In the genomic region with DNA sequence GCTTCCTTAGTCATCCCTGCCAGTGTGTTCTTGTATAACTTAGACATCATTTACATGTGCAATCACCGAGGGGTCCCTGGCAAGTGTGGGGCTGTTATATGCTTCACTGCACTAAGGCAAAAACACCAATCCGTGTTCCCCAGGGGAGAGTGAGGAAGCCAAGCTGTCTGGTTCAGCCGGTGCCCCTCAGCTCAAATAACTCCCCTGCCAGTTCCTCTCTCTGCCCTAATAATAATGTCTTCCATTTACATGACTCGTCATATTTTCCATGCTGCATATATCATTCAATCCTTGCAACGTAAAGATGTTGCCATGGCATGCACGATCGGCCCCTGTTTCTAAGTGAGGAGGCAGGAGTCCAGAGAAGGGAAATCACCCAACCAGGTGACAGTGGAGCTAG, we compare ENCODE assay signal across 21 cellular contexts. TPM values are rescaled to one million over a fixed set of nuclear protein-coding genes. Genes with fewer than 3 reads are reported as not detected.
DNase-seq lines count a peak whose midpoint lies in the region; ATAC-seq and TF ChIP-seq lines count a peak whose summit lies in the region.
"Had no signal": no experiment of that assay in that cellular context is flagged by ENCODE, and none has a peak within 500 bp of the region (broad histone marks: within the 10 kb centered on the region; RNA-seq: fewer than 3 reads in every experiment).

No MANE protein-coding gene starts in this region.

- DNase-seq in CD4-positive, CD25-positive, alpha-beta regulatory T cell = no peak
- peak; percentile 20 for DNase-seq in GM10248 (ENCODE audit: extremely low spot score)
- peak; percentile 71 to 83 for DNase-seq in NCI-H526 (lab: John Stamatoyannopoulos, UW)
- no peak for DNase-seq in naive B cell
- no peak for DNase-seq in WTC11 (ENCODE audit: low spot score)
- no peak for DNase-seq in AG20443 (ENCODE audit: low spot score)
- DNase-seq: activated CD4-positive, alpha-beta T cell treated with anti-CD3 and anti-CD28 coated beads for 1 hour; activated CD8-positive, alpha-beta memory T cell treated with anti-CD3 and anti-CD28 coated beads for 24 hours; activated naive CD4-positive, alpha-beta T cell treated with anti-CD3 and anti-CD28 coated beads, Interleukin-2, amount 10 ng/mL, durations not matched to agents 7 days and 5 days; activated T-cell treated with anti-CD3 and anti-CD28 coated beads, Interleukin-2, amount 50 U/mL, for 48 hours; AML-193; mesenchymal stem cell; retina; SIG-M5; spleen; stimulated activated CD4-positive, alpha-beta T cell treated with anti-CD3 and anti-CD28 coated beads, Interleukin-4, amount 100 ng/mL, for 1 hour; tibial artery had no signal

- no peak for ATAC-seq in CD4-positive, CD25-positive, alpha-beta regulatory T cell (ENCODE audit: low read depth in 2 of 2)
- ATAC-seq in naive B cell (ENCODE audit: low read depth in 2 of 2) (no peak), WTC11 (no peak), HG03108 (IDR thresholded peaks at IDR 0.05; ENCODE audit: unreplicated experiment) (no peak)

- no peak overlapping the region for H3K27ac ChIP-seq in CD4-positive, CD25-positive, alpha-beta regulatory T cell (ENCODE audit: insufficient read depth, low read length, poor library complexity, severe bottlenecking)
- H3K27ac ChIP-seq: spleen, tibial artery had no signal

- H3K4me3 ChIP-seq in CD4-positive, CD25-positive, alpha-beta regulatory T cell (ENCODE audit: low read depth, low read length) = no peak overlapping the region
- H3K4me3 ChIP-seq: spleen, tibial artery had no signal

- peaks cover 19% of the 10 kb centered on the region for H3K36me3 Mint-ChIP-seq in CD4-positive, CD25-positive, alpha-beta regulatory T cell
- H3K36me3 Mint-ChIP-seq in naive B cell (peaks cover 7 to 8% of the 10 kb centered on the region in 2 donors), WTC11 (peaks cover 11% of the 10 kb centered on the region)

- peak overlapping the region in 2 of 3 donors; percentile 36 to 56 for H3K27ac Mint-ChIP-seq in CD4-positive, CD25-positive, alpha-beta regulatory T cell
- H3K27ac Mint-ChIP-seq in naive B cell = peak overlapping the region in 4 of 6 donors; percentile 1 to 61 (median 32)
- no peak overlapping the region for H3K27ac Mint-ChIP-seq in WTC11
- H3K27ac Mint-ChIP-seq: activated naive CD4-positive, alpha-beta T cell treated with anti-CD3 and anti-CD28 coated beads, Interleukin-2, amount 10 ng/mL, durations not matched to agents 7 days and 5 days; stimulated activated naive CD8-positive, alpha-beta T cell treated with anti-CD3 and anti-CD28 coated beads, Interleukin-15, Interleukin-2, amounts not matched to agents 100 ng/mL and 50 ng/mL, for 24 hours had no signal

- no peaks in the 10 kb centered on the region for H3K27me3 Mint-ChIP-seq in CD4-positive, CD25-positive, alpha-beta regulatory T cell
- H3K27me3 Mint-ChIP-seq in naive B cell (no peaks in the 10 kb centered on the region), WTC11 (ENCODE audit: low read depth) (no peaks in the 10 kb centered on the region)
- H3K27me3 Mint-ChIP-seq: activated naive CD4-positive, alpha-beta T cell treated with anti-CD3 and anti-CD28 coated beads, Interleukin-2, amount 10 ng/mL, durations not matched to agents 7 days and 5 days; stimulated activated naive CD8-positive, alpha-beta T cell treated with anti-CD3 and anti-CD28 coated beads, Interleukin-15, Interleukin-2, amounts not matched to agents 100 ng/mL and 50 ng/mL, for 24 hours had no signal

- H3K36me3 ChIP-seq in CD4-positive, CD25-positive, alpha-beta regulatory T cell (ENCODE audit: control insufficient read depth, insufficient read depth, low read length) = peaks cover 41% of the 10 kb centered on the region

- TF ChIP-seq CTCF in GM10248 (IDR thresholded peaks at IDR 0.05; ENCODE audit: control extremely low read depth, extremely low read depth, low read depth, missing control alignments) (no peak), WTC11 (IDR thresholded peaks at IDR 0.05) (no peak)

- H3K4me1 Mint-ChIP-seq in CD4-positive, CD25-positive, alpha-beta regulatory T cell = peaks cover 0 to 20% (median 6%) of the 10 kb centered on the region in 4 donors
- H3K4me1 Mint-ChIP-seq in naive B cell (peaks cover 17 to 21% (median 19%) of the 10 kb centered on the region in 3 donors), WTC11 (peaks cover 5% of the 10 kb centered on the region)

- no peaks in the 10 kb centered on the region for H3K4me1 ChIP-seq in CD4-positive, CD25-positive, alpha-beta regulatory T cell (ENCODE audit: control insufficient read depth, insufficient read depth, low read length, poor library complexity, severe bottlenecking)
- H3K4me1 ChIP-seq: tibial artery had no signal

- peak overlapping the region in 1 of 4 donors; percentile 2 for H3K4me3 Mint-ChIP-seq in CD4-positive, CD25-positive, alpha-beta regulatory T cell
- H3K4me3 Mint-ChIP-seq in naive B cell (no peak overlapping the region), WTC11 (no peak overlapping the region)
- H3K4me3 Mint-ChIP-seq: activated naive CD4-positive, alpha-beta T cell treated with anti-CD3 and anti-CD28 coated beads, Interleukin-2, amount 10 ng/mL, durations not matched to agents 7 days and 5 days; stimulated activated naive CD8-positive, alpha-beta T cell treated with anti-CD3 and anti-CD28 coated beads, Interleukin-15, Interleukin-2, amounts not matched to agents 100 ng/mL and 50 ng/mL, for 24 hours had no signal

- POLR2A ChIA-PET in GM10248 (lab: Yijun Ruan, JAX) (no interaction called here), WTC11 (lab: Charles Lee) (no interaction called here)

- H3K27me3 ChIP-seq in CD4-positive, CD25-positive, alpha-beta regulatory T cell (ENCODE audit: control insufficient read depth, insufficient read depth, low read length) = no peaks in the 10 kb centered on the region
- H3K27me3 ChIP-seq: spleen, tibial artery had no signal

- CTCF ChIA-PET in GM10248 (lab: Yijun Ruan, JAX) = interaction anchor here (0.9 to 10.2 kb wide), 12 partner anchors 10 to 219 kb away, joined by 3 to 135 read pairs (median 21); partner anchors contain the start of genes IFT25 and LRRC42
- CTCF ChIA-PET in WTC11 (lab: Charles Lee) = interaction anchor here (3.0 to 4.7 kb wide), 5 partner anchors 17 to 97 kb away, joined by 9 to 70 read pairs (median 40); partner anchors contain the start of genes IFT25 and LRRC42

- no peaks in the 10 kb centered on the region for H3K9me3 ChIP-seq in CD4-positive, CD25-positive, alpha-beta regulatory T cell (ENCODE audit: control insufficient read depth in 2 of 2, low read length in 2 of 2)
- H3K9me3 ChIP-seq: spleen, tibial artery had no signal

- no peaks in the 10 kb centered on the region for H3K9me3 Mint-ChIP-seq in CD4-positive, CD25-positive, alpha-beta regulatory T cell
- H3K9me3 Mint-ChIP-seq in naive B cell (no peaks in the 10 kb centered on the region), WTC11 (no peaks in the 10 kb centered on the region)
- H3K9me3 Mint-ChIP-seq: activated naive CD4-positive, alpha-beta T cell treated with anti-CD3 and anti-CD28 coated beads, Interleukin-2, amount 10 ng/mL, durations not matched to agents 7 days and 5 days; stimulated activated naive CD8-positive, alpha-beta T cell treated with anti-CD3 and anti-CD28 coated beads, Interleukin-15, Interleukin-2, amounts not matched to agents 100 ng/mL and 50 ng/mL, for 24 hours had no signal

TF ChIP-seq in WTC11, 78 proteins besides CTCF, POLR2A, EP300 and RAD21:
- TF ChIP-seq ATF1 (CRISPR knock-in tag; IDR thresholded peaks at IDR 0.05) = no peak
- no peak for TF ChIP-seq OVOL2 (CRISPR knock-in tag; IDR thresholded peaks at IDR 0.05; ENCODE audit: borderline replicate concordance)
- TF ChIP-seq AR (CRISPR knock-in tag; IDR thresholded peaks at IDR 0.05) = no peak
- no peak for TF ChIP-seq ZBTB43 (CRISPR knock-in tag; IDR thresholded peaks at IDR 0.05)
TF ChIP-seq in WTC11: peak in this region for 0.

RNA-seq across cellular contexts. Expression of gene NDC1, which starts 24.4 kb away (rescaled TPM):
- 4.9 TPM for total RNA-seq in CD4-positive, CD25-positive, alpha-beta regulatory T cell
- polyA plus RNA-seq in CD4-positive, CD25-positive, alpha-beta regulatory T cell = 1 to 10 TPM; 3.3 to 6.4 (median 4.6) TPM
- 1 to 10 TPM; 4.9 to 9.5 (median 7.0) TPM for polyA plus RNA-seq in naive B cell (ENCODE audit: low read depth in 6 of 6)
- 52.4 to 61.2 TPM (median 54.2 TPM) in 3 replicates for total RNA-seq in WTC11 (2021)

RNA-seq across cellular contexts. Expression of gene YIPF1, which starts 27.1 kb away (rescaled TPM):
- 16.0 TPM for total RNA-seq in CD4-positive, CD25-positive, alpha-beta regulatory T cell
- 10 to 100 TPM; 35.8 to 51.4 (median 38.8) TPM for polyA plus RNA-seq in CD4-positive, CD25-positive, alpha-beta regulatory T cell
- 10 to 100 TPM; 20.7 to 41.1 (median 24.3) TPM for polyA plus RNA-seq in naive B cell (ENCODE audit: low read depth in 6 of 6)
- 21.9 to 28.6 TPM (median 25.9 TPM) in 3 replicates for total RNA-seq in WTC11 (2021)

RNA-seq across cellular contexts. Expression of gene DIO1, which starts 31.5 kb away (rescaled TPM):
- total RNA-seq in CD4-positive, CD25-positive, alpha-beta regulatory T cell = not detected
- polyA plus RNA-seq in CD4-positive, CD25-positive, alpha-beta regulatory T cell = under 1 TPM in 1 of 4 donors, not detected in 3; 0.09 TPM
- polyA plus RNA-seq in naive B cell (ENCODE audit: low read depth in 6 of 6) = not detected
- 0.23 TPM in 1 of 3 replicates, not detected in the others for total RNA-seq in WTC11 (2021)
- total RNA-seq: myocyte, osteoblast had no signal

Comparison
In these comparisons a context has a peak if more than half of its experiments do, and no peak if none do; other contexts are left out.
1. DNase-seq: peak in GM10248 (single experiment) and NCI-H526 (2 of 2); none in CD4-positive, CD25-positive, alpha-beta regulatory T cell (0 of 3), naive B cell (single experiment), WTC11 (single experiment) and AG20443 (single experiment).